Comparison of ENCODE assay signal across 1 cellular context in the genomic region with DNA sequence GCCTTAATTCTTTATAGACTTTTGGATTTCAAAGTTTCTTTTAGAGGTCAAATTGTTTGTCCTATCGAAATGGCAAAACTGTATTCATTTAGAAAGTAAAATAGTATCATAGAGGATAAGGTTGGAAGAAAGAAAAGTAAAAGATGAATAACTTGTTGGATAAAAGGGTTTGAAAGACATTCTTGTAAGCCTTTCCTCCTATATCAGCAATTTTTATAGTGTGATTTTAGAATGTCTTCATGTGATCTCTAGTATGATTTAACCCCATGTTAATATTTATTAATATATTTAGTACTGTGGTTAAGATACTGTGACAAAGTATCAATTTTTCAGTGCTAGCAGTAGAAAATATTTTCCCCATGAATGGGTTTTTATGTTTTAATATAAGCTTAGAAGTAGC.
TF ChIP-seq lines count a peak whose summit lies in the region.

No MANE protein-coding gene starts in this region.

TF ChIP-seq in K562, 482 proteins besides CTCF, POLR2A, EP300 and RAD21:
- TF ChIP-seq ZNF316 (IDR thresholded peaks at IDR 0.05) (peak; percentile 79), C11orf30 (IDR thresholded peaks at IDR 0.05; ENCODE audit: low read depth) (peak; percentile 70; the same call in 1 of the 2 replicates)
- TF ChIP-seq, protein P1, sequence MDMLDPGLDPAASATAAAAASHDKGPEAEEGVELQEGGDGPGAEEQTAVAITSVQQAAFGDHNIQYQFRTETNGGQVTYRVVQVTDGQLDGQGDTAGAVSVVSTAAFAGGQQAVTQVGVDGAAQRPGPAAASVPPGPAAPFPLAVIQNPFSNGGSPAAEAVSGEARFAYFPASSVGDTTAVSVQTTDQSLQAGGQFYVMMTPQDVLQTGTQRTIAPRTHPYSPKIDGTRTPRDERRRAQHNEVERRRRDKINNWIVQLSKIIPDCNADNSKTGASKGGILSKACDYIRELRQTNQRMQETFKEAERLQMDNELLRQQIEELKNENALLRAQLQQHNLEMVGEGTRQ (CRISPR knock-in tag; IDR thresholded peaks at IDR 0.05), result no peak
